1 cellular context compared by ENCODE assay signal in genomic region chr3:49120096-49120437, GRCh38.
TF ChIP-seq lines count a peak whose summit lies in the region.

No MANE protein-coding gene starts in this region.

TF ChIP-seq in WTC11, 78 proteins besides CTCF, POLR2A, EP300 and RAD21 (continued from another document):
- TF ChIP-seq PRDM15 (CRISPR knock-in tag; IDR thresholded peaks at IDR 0.05) (no peak), HMGXB4 (CRISPR knock-in tag; IDR thresholded peaks at IDR 0.05) (no peak), NFYB (CRISPR knock-in tag; conservative IDR thresholded peaks at IDR 0.05; ENCODE audit: low read depth) (no peak), ZNF512 (CRISPR knock-in tag; IDR thresholded peaks at IDR 0.05; ENCODE audit: borderline replicate concordance) (no peak), ZBTB21 (CRISPR knock-in tag; IDR thresholded peaks at IDR 0.05; ENCODE audit: borderline replicate concordance) (no peak), ZNF396 (CRISPR knock-in tag; IDR thresholded peaks at IDR 0.05; ENCODE audit: borderline replicate concordance) (no peak), E2F4 (CRISPR knock-in tag; IDR thresholded peaks at IDR 0.05; ENCODE audit: borderline replicate concordance, low read depth) (no peak), OVOL2 (CRISPR knock-in tag; IDR thresholded peaks at IDR 0.05; ENCODE audit: borderline replicate concordance) (no peak)
